ENCODE assay signal across 10 cellular contexts in genomic region chr19:8517551-8518442, GRCh38. TPM values are rescaled to one million over a fixed set of nuclear protein-coding genes. Genes with fewer than 3 reads are reported as not detected.
DNase-seq lines count a peak whose midpoint lies in the region; ATAC-seq and TF ChIP-seq lines count a peak whose summit lies in the region.
"Had no signal": no experiment of that assay in that cellular context is flagged by ENCODE, and none has a peak within 500 bp of the region (broad histone marks: within the 10 kb centered on the region; RNA-seq: fewer than 3 reads in every experiment).

No MANE protein-coding gene starts in this region.

- DNase-seq in left ventricle myocardium inferior (no peak), cardiac septum (ENCODE audit: low spot score) (no peak), foreskin fibroblast (peak; percentile 56 to 71), thyroid gland (no peak), NCI-H2171 treated with DMSO at 0.1 percent for 48 hours (lab: John Stamatoyannopoulos, UW) (no peak), caudate nucleus (lab: John Stamatoyannopoulos, UW) (no peak)
- peak; percentile 52 for DNase-seq in activated CD4-positive, alpha-beta T cell treated with anti-CD3 and anti-CD28 coated beads, Interleukin-2, amount 50 U/mL, for 1 hour

- TF ChIP-seq CTCF in left ventricle myocardium inferior (IDR thresholded peaks at IDR 0.05; ENCODE audit: borderline replicate concordance) (no peak), foreskin fibroblast (IDR thresholded peaks at IDR 0.05; ENCODE audit: low read depth, low read length) (no peak), thyroid gland (IDR thresholded peaks at IDR 0.05) (no peak)

- H3K9me3 ChIP-seq in left ventricle myocardium inferior (replicated peaks) (no peaks in the 10 kb centered on the region), thyroid gland (no peaks in the 10 kb centered on the region)

- H3K27me3 ChIP-seq in left ventricle myocardium inferior (ENCODE audit: low read depth) (no peaks in the 10 kb centered on the region), thyroid gland (no peaks in the 10 kb centered on the region)

- intact Hi-C loops in left ventricle myocardium inferior (cut with micrococcal nuclease), result no loop called here
- intact Hi-C loops in cardiac septum (cut with DNase I), result no loop called here
- intact Hi-C loops in thyroid gland (cut with DNase I), result no loop called here

- no peaks in the 10 kb centered on the region for H3K36me3 ChIP-seq in left ventricle myocardium inferior
- no peaks in the 10 kb centered on the region for H3K36me3 ChIP-seq in thyroid gland

- H3K4me3 ChIP-seq in left ventricle myocardium inferior, result no peak overlapping the region
- H3K4me3 ChIP-seq in foreskin fibroblast (ENCODE audit: low read depth in 1 of 2, low read length in 2 of 2), result no peak overlapping the region
- no peak overlapping the region for H3K4me3 ChIP-seq in thyroid gland (replicated peaks in 1 of 3)
- H3K4me3 ChIP-seq: coronary artery had no signal

- H3K4me1 ChIP-seq in left ventricle myocardium inferior (peaks cover 24% of the 10 kb centered on the region), thyroid gland (peaks cover 14 to 15% of the 10 kb centered on the region in 2 donors)

- WGBS in thyroid gland, 2 donors, result 52 to 54% methylated on average over 8 to 10 of the region's 10 CpGs

- H3K27ac ChIP-seq in left ventricle myocardium inferior (replicated peaks) (peak overlapping the region; percentile 66), thyroid gland (peak overlapping the region in 2 of 3 donors; percentile 33 to 38), caudate nucleus (ENCODE audit: low read depth, low read length) (no peak overlapping the region)

- no peak for ATAC-seq in esophagus mucosa

- no peak for TF ChIP-seq POLR2A in thyroid gland (IDR thresholded peaks at IDR 0.05)

RNA-seq across cellular contexts. Expression of gene ZNF414, which starts 3.8 kb away (rescaled TPM):
- total RNA-seq in left ventricle myocardium inferior (17.0 TPM), cardiac septum (20.2 TPM), thyroid gland (10 to 100 TPM in 3 of 4 donors, 1 to 10 TPM in 1; 9.1 to 44.3 (median 34.4) TPM), esophagus mucosa (13.3 TPM)

RNA-seq across cellular contexts. Expression of gene PRAM1, which starts 15.4 kb away (rescaled TPM):
- 0.36 TPM for total RNA-seq in left ventricle myocardium inferior
- total RNA-seq in cardiac septum, result 0.62 TPM
- total RNA-seq in thyroid gland, result 1 to 10 TPM in 1 of 4 donors, under 1 TPM in 2, not detected in 1; 0.58 to 2.0 (median 0.81) TPM
- 0.76 TPM for total RNA-seq in esophagus mucosa
- total RNA-seq: pulmonary artery endothelial cell had no signal

RNA-seq across cellular contexts. Expression of gene MYO1F, which starts 59.4 kb away (rescaled TPM):
- 7.4 TPM for total RNA-seq in left ventricle myocardium inferior
- total RNA-seq in cardiac septum, result 9.0 TPM
- 10 to 100 TPM in 1 of 4 donors, 1 to 10 TPM in 3; 5.1 to 21.5 (median 6.0) TPM for total RNA-seq in thyroid gland
- 3.8 TPM for total RNA-seq in esophagus mucosa

Comparison
In these comparisons a context has a peak if more than half of its experiments do, and no peak if none do; other contexts are left out.
1. DNase-seq: peak in activated CD4-positive, alpha-beta T cell treated with anti-CD3 and anti-CD28 coated beads, Interleukin-2, amount 50 U/mL, for 1 hour (single experiment) and foreskin fibroblast (2 of 2); none in left ventricle myocardium inferior (single experiment), cardiac septum (single experiment), thyroid gland (0 of 2), NCI-H2171 treated with DMSO at 0.1 percent for 48 hours (single experiment) and caudate nucleus (0 of 61).